ENCODE assay signal across 33 cellular contexts in the genomic region with DNA sequence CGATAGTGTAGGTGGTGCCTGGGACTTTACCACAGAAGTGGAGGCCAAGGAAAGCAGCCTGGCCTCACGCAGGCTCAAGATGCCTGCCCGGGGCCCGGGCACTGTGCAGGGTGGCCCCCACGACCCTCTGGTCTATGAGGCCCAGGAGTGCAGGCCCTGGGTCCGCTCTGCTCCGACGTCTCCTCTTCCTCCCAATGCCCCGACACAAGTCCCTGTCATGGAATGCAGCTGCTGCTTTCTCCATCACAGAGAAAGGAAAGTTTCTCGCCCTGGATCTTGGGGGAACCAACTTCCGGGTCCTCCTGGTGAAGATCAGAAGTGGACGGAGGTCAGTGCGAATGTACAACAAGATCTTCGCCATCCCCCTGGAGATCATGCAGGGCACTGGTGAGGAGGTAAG. TPM values are rescaled to one million over a fixed set of nuclear protein-coding genes. Genes with fewer than 3 reads are reported as not detected.
"Had no signal": no experiment of that assay in that cellular context is flagged by ENCODE, and none has a peak within 500 bp of the region (broad histone marks: within the 10 kb centered on the region; RNA-seq: fewer than 3 reads in every experiment).

No MANE protein-coding gene starts in this region.

- H3K36me3 ChIP-seq: brain microvascular endothelial cell, MG63, SJSA1 had no signal

- H3K27ac ChIP-seq: brain microvascular endothelial cell, Peyer's patch, SJSA1 had no signal

- H3K9me3 ChIP-seq: MG63, Peyer's patch, SJSA1, SK-N-SH had no signal

- ATAC-seq: activated CD8-positive, alpha-beta memory T cell treated with anti-CD3 and anti-CD28 coated beads, Interleukin-2, amount 10 ng/mL, durations not matched to agents 7 days and 5 days; activated T-cell treated with anti-CD3 and anti-CD28 coated beads, Interleukin-2, amount 50 U/mL, for 72 hours; activated T-helper 17 cell treated with anti-CD3 and anti-CD28 coated beads, Interleukin-2, amount 50 U/mL, for 72 hours; PC-3 had no signal

- DNase-seq: activated B cell treated with CpG ODN at 0.5 μM for 24 hours; activated CD4-positive, alpha-beta memory T cell treated with anti-CD3 and anti-CD28 coated beads, Interleukin-2, amount 10 ng/mL, durations not matched to agents 7 days and 5 days; activated CD4-positive, alpha-beta T cell treated with anti-CD3 and anti-CD28 coated beads for 4 hours; activated CD4-positive, alpha-beta T cell treated with anti-CD3 and anti-CD28 coated beads, Interleukin-2, amount 50 U/mL, for 1 hour; activated CD4-positive, CD25-positive, alpha-beta regulatory T cell treated with anti-CD3 and anti-CD28 coated beads, Interleukin-2, amount 50 U/mL, for 72 hours; activated CD8-positive, alpha-beta memory T cell treated with anti-CD3 and anti-CD28 coated beads for 24 hours; activated CD8-positive, alpha-beta memory T cell treated with anti-CD3 and anti-CD28 coated beads, Interleukin-2, amount 10 ng/mL, durations not matched to agents 7 days and 5 days; activated CD8-positive, alpha-beta memory T cell treated with anti-CD3 and anti-CD28 coated beads, Interleukin-2, amount 50 U/mL, for 48 hours; activated effector memory CD4-positive, alpha-beta T cell treated with anti-CD3 and anti-CD28 coated beads, Interleukin-2, amount 50 U/mL, for 16 hours; activated naive CD4-positive, alpha-beta T cell; activated naive CD4-positive, alpha-beta T cell treated with anti-CD3 and anti-CD28 coated beads, Interleukin-2, amount 50 U/mL, for 16 hours; activated naive CD8-positive, alpha-beta T cell treated with anti-CD3 and anti-CD28 coated beads for 36 hours; activated T-cell treated with anti-CD3 and anti-CD28 coated beads, Interleukin-2, amount 50 U/mL, for 72 hours; amniotic stem cell; aorta; brain microvascular endothelial cell; Kasumi-1; MG63; NCI-H1048; NCI-H1436 treated with DMSO at 0.1 percent for 48 hours; NCI-H1694 treated with DMSO at 0.1 percent for 48 hours; NCI-H2029; NCI-H510A; NCI-H526; NCI-H748 treated with DMSO at 0.1 percent for 48 hours; NK-92 treated with Interleukin-12 subunit alpha and Interleukin-12 subunit beta, amount 100 ng/mL, for 24 hours; PC-3; Peyer's patch; RPMI8226; SHP77 treated with DMSO at 0.1 percent for 48 hours; SK-N-SH had no signal

- H3K27me3 ChIP-seq: brain microvascular endothelial cell, MG63, Peyer's patch, SJSA1 had no signal

- H3K4me2 ChIP-seq: SK-N-SH had no signal

- H3K4me3 ChIP-seq: MG63, Peyer's patch, SJSA1 had no signal

- H3K4me1 ChIP-seq: Peyer's patch, SJSA1 had no signal

- H3K9ac ChIP-seq: SK-N-SH had no signal

RNA-seq across cellular contexts. Expression of a gene that starts 29.9 kb away (rescaled TPM):
- total RNA-seq: activated B cell treated with CpG ODN at 0.5 μM for 24 hours, aorta had no signal
